Comparison of ENCODE assay signal across 8 cellular contexts in the genomic region with DNA sequence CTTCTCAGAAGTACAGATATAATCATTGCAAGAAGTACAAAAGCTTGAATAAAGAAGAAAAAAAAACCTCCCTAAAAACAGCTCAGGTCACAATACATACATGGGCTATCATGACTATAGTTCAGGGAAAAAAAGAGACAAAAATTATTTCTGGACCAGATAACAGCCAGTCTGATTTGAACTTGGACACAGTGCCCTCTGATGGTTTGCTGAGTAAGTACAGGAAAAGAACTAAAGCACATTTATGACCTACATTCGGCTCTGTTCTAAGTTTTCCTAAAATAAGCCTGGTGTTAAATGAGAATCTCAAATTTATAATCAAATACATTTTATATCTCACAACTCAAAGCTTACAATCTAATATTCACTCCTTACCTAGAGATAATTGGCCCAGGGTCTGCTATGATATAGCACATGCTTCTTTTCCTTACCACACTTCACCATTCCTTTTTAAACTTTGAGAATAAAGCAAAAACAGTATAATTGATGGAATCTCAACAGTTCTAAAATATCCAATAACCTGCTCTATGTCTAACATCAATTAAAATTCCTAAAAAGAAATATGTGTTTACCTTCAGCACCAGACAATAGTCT.
A peak's percentile ranks its signal among the peaks of the same experiment; 100 is the strongest.
DNase-seq lines count a peak whose midpoint lies in the region; ATAC-seq, FAIRE-seq and TF ChIP-seq lines count a peak whose summit lies in the region.

No MANE protein-coding gene starts in this region.

- H4K20me1 ChIP-seq in Loucy (ENCODE audit: insufficient read depth, low read length, poor library complexity, severe bottlenecking) = no peaks in the 10 kb centered on the region

- H3K36me3 ChIP-seq in Loucy (ENCODE audit: insufficient read depth, low read length) = no peaks in the 10 kb centered on the region
- peaks cover 10% of the 10 kb centered on the region; the same call in 1 of the 2 replicates for H3K36me3 ChIP-seq in SK-N-MC (ENCODE audit: insufficient read depth, low read length)
- H3K36me3 ChIP-seq in mesendoderm (ENCODE audit: control insufficient read depth, insufficient read depth, low read length) = no peaks in the 10 kb centered on the region

- H3K4me3 ChIP-seq in AG10803 (ENCODE audit: low read length) (no peak overlapping the region), Loucy (ENCODE audit: low read length, poor library complexity, severe bottlenecking) (no peak overlapping the region), SK-N-MC (no peak overlapping the region), mesendoderm (ENCODE audit: low read length) (no peak overlapping the region)

- no peaks in the 10 kb centered on the region for H3F3A ChIP-seq in Loucy (ENCODE audit: low read depth)

- DNase-seq in AG10803 (ENCODE audit: low read depth) = peak; percentile 65
- DNase-seq in GM12892 (ENCODE audit: insufficient read length) = no peak
- peak; percentile 44 for DNase-seq in SK-N-MC (ENCODE audit: low read depth, low spot score)
- DNase-seq in effector memory CD8-positive, alpha-beta T cell = peak; percentile 13 to 17 (median 13)
- peak; percentile 28 for DNase-seq in mesendoderm

- H3K27me3 ChIP-seq in Loucy (ENCODE audit: insufficient read depth, low read length, poor library complexity, severe bottlenecking) (no peaks in the 10 kb centered on the region), mesendoderm (ENCODE audit: insufficient read depth, low read length, poor library complexity) (no peaks in the 10 kb centered on the region)

- H3K79me1 ChIP-seq in mesendoderm (ENCODE audit: low read length) = no peaks in the 10 kb centered on the region

- H3K9me2 ChIP-seq in Loucy (replicated peaks; ENCODE audit: low read depth, low read length) = no peaks in the 10 kb centered on the region

- H2BK5ac ChIP-seq in mesendoderm (ENCODE audit: low read length) = no peak overlapping the region

- no peaks in the 10 kb centered on the region for H3K79me2 ChIP-seq in Loucy (ENCODE audit: insufficient read depth, low read length)
- H3K79me2 ChIP-seq in mesendoderm (ENCODE audit: control insufficient read depth, insufficient read depth, low read length) = no peaks in the 10 kb centered on the region

- H2AFZ ChIP-seq in Loucy (ENCODE audit: low read length) = no peak overlapping the region

- H3K27me3 Mint-ChIP-seq in effector memory CD8-positive, alpha-beta T cell = no peaks in the 10 kb centered on the region

- peak; percentile 66 for ATAC-seq in effector memory CD8-positive, alpha-beta T cell (replicated peaks)
- ATAC-seq in HG03025 (IDR thresholded peaks at IDR 0.05; ENCODE audit: low FRiP score, unreplicated experiment) = no peak
- no peak for ATAC-seq in GM21737 (IDR thresholded peaks at IDR 0.05; ENCODE audit: unreplicated experiment)

- no peak overlapping the region for H4K8ac ChIP-seq in mesendoderm (ENCODE audit: low read depth, low read length)

- no CpG with 5 or more reads among the region's 1 CpG for WGBS in mesendoderm (ENCODE audit: extremely low coverage, insufficient coverage, low lambda C conversion rate)

- H3K4me2 ChIP-seq in Loucy (ENCODE audit: low read depth, low read length, poor library complexity, severe bottlenecking) (no peak overlapping the region), mesendoderm (ENCODE audit: low read length) (no peak overlapping the region)

- H2BK15ac ChIP-seq in mesendoderm (replicated peaks; ENCODE audit: low read depth) = no peak overlapping the region

- H3K9me3 ChIP-seq in Loucy (ENCODE audit: insufficient read depth, low read depth, low read length) (no peaks in the 10 kb centered on the region), SK-N-MC (ENCODE audit: low read depth, low read length) (no peaks in the 10 kb centered on the region)

- H3K4me1 Mint-ChIP-seq in effector memory CD8-positive, alpha-beta T cell (ENCODE audit: low read depth in 2 of 2) = no peaks in the 10 kb centered on the region

- no peaks in the 10 kb centered on the region for H3K9me3 Mint-ChIP-seq in effector memory CD8-positive, alpha-beta T cell

- no peak overlapping the region for H3K4me3 Mint-ChIP-seq in effector memory CD8-positive, alpha-beta T cell

- no peak overlapping the region for H3K9ac ChIP-seq in Loucy (ENCODE audit: low read depth, low read length, poor library complexity, severe bottlenecking)
- H3K9ac ChIP-seq in SK-N-MC (ENCODE audit: insufficient read length) = no peak overlapping the region
- no peak overlapping the region for H3K9ac ChIP-seq in mesendoderm (ENCODE audit: low read length)

- TF ChIP-seq POLR2A in GM12892 (IDR thresholded peaks at IDR 0.05; ENCODE audit: low read depth, low read length) = no peak

- peak; percentile 92 for FAIRE-seq in GM12892 (lab: Jason Lieb, UNC)

- H3K18ac ChIP-seq in mesendoderm (ENCODE audit: low read length) = no peak overlapping the region

- no peaks in the 10 kb centered on the region for H3K36me3 Mint-ChIP-seq in effector memory CD8-positive, alpha-beta T cell (ENCODE audit: insufficient read depth)

- no peak overlapping the region for H4K5ac ChIP-seq in mesendoderm (ENCODE audit: low read length)

- H3K27ac Mint-ChIP-seq in effector memory CD8-positive, alpha-beta T cell = no peak overlapping the region

- no peak overlapping the region for H2AK5ac ChIP-seq in mesendoderm (ENCODE audit: low read length)

- no peak overlapping the region for H3K4ac ChIP-seq in mesendoderm (ENCODE audit: low read depth, low read length)

- H2BK120ac ChIP-seq in mesendoderm (ENCODE audit: low read depth, low read length) = no peak overlapping the region

- H3K4me1 ChIP-seq in Loucy (ENCODE audit: insufficient read depth, low read length, poor library complexity, severe bottlenecking) (no peaks in the 10 kb centered on the region), mesendoderm (ENCODE audit: control insufficient read depth, low read depth, low read length) (no peaks in the 10 kb centered on the region)

- TF ChIP-seq CTCF in AG10803 (conservative IDR thresholded peaks at IDR 0.05; ENCODE audit: low read length) (peak; percentile 87), Loucy (conservative IDR thresholded peaks at IDR 0.05; ENCODE audit: low read length) (peak; percentile 80)

- H3K56ac ChIP-seq in mesendoderm (ENCODE audit: low read length) = no peak overlapping the region

- no peak overlapping the region for H3K23ac ChIP-seq in mesendoderm (ENCODE audit: low read length)

- H3K27ac ChIP-seq in SK-N-MC (no peak overlapping the region), mesendoderm (ENCODE audit: low read depth, low read length) (no peak overlapping the region)
